14 cellular contexts compared by ENCODE assay signal in genomic region chr12:66900616-66901015, GRCh38.
DNase-seq lines count a peak whose midpoint lies in the region; ATAC-seq, FAIRE-seq and TF ChIP-seq lines count a peak whose summit lies in the region.
"Had no signal": no experiment of that assay in that cellular context is flagged by ENCODE, and none has a peak within 500 bp of the region (broad histone marks: within the 10 kb centered on the region; RNA-seq: fewer than 3 reads in every experiment).

No MANE protein-coding gene starts in this region.

- H3K9me3 Mint-ChIP-seq in immature natural killer cell, result no peaks in the 10 kb centered on the region
- H3K9me3 Mint-ChIP-seq in stimulated activated effector memory CD8-positive, alpha-beta T cell treated with anti-CD3 and anti-CD28 coated beads, Interleukin-12 subunit alpha, Interleukin-12 subunit beta, amount 100 ng/mL, for 72 hours, result no peaks in the 10 kb centered on the region

- FAIRE-seq in GM12892 (lab: Jason Lieb, UNC), result no peak

- no peak for ATAC-seq in stimulated activated effector memory CD8-positive, alpha-beta T cell treated with anti-CD3 and anti-CD28 coated beads, Interleukin-12 subunit alpha, Interleukin-12 subunit beta, amount 100 ng/mL, for 72 hours
- ATAC-seq: gastrocnemius medialis, Right ventricle myocardium inferior had no signal

- H3K4me1 Mint-ChIP-seq in immature natural killer cell, result peaks cover 21 to 28% of the 10 kb centered on the region in 2 donors
- peaks cover 12% of the 10 kb centered on the region for H3K4me1 Mint-ChIP-seq in stimulated activated effector memory CD8-positive, alpha-beta T cell treated with anti-CD3 and anti-CD28 coated beads, Interleukin-12 subunit alpha, Interleukin-12 subunit beta, amount 100 ng/mL, for 72 hours

- no peak for TF ChIP-seq POLR2A in GM12892 (IDR thresholded peaks at IDR 0.05; ENCODE audit: low read depth, low read length)

- peak overlapping the region in 4 of 5 donors; percentile 46 to 72 (median 61) for H3K4me3 Mint-ChIP-seq in immature natural killer cell
- no peak overlapping the region for H3K4me3 Mint-ChIP-seq in stimulated activated effector memory CD8-positive, alpha-beta T cell treated with anti-CD3 and anti-CD28 coated beads, Interleukin-12 subunit alpha, Interleukin-12 subunit beta, amount 100 ng/mL, for 72 hours

- DNase-seq in DMS153 treated with DMSO at 0.1 percent for 48 hours (lab: John Stamatoyannopoulos, UW; ENCODE audit: unreplicated experiment), result peak; percentile 34
- DNase-seq in DMS153 (lab: John Stamatoyannopoulos, UW), result no peak
- peak; percentile 6 for DNase-seq in NAMALWA (ENCODE audit: low spot score)
- peak; percentile 81 for DNase-seq in NCI-H69 (lab: John Stamatoyannopoulos, UW)
- DNase-seq in immature natural killer cell, result no peak
- DNase-seq in stimulated activated CD4-positive, alpha-beta T cell treated with anti-CD3 and anti-CD28 coated beads, Interleukin-1b, Interleukin-23, amount 100 ng/mL, for 48 hours, result no peak
- no peak for DNase-seq in GM12892 (ENCODE audit: insufficient read length)
- DNase-seq in stimulated activated effector memory CD8-positive, alpha-beta T cell treated with anti-CD3 and anti-CD28 coated beads, Interleukin-12 subunit alpha, Interleukin-12 subunit beta, amount 100 ng/mL, for 72 hours (ENCODE audit: low spot score in 2 of 2), result no peak
- DNase-seq: 8988T; activated naive CD4-positive, alpha-beta T cell; gastrocnemius medialis; mesendoderm; substantia nigra had no signal

- H3K36me3 Mint-ChIP-seq in immature natural killer cell, result no peaks in the 10 kb centered on the region
- no peaks in the 10 kb centered on the region for H3K36me3 Mint-ChIP-seq in stimulated activated effector memory CD8-positive, alpha-beta T cell treated with anti-CD3 and anti-CD28 coated beads, Interleukin-12 subunit alpha, Interleukin-12 subunit beta, amount 100 ng/mL, for 72 hours

- peak overlapping the region in 3 of 6 donors; percentile 62 to 86 (median 82) for H3K27ac Mint-ChIP-seq in immature natural killer cell
- no peak overlapping the region for H3K27ac Mint-ChIP-seq in stimulated activated effector memory CD8-positive, alpha-beta T cell treated with anti-CD3 and anti-CD28 coated beads, Interleukin-12 subunit alpha, Interleukin-12 subunit beta, amount 100 ng/mL, for 72 hours

- H3K27me3 Mint-ChIP-seq in immature natural killer cell (ENCODE audit: low read depth in 3 of 3), result no peaks in the 10 kb centered on the region

Comparison
In these comparisons a context has a peak if more than half of its experiments do, and no peak if none do; other contexts are left out.
1. DNase-seq: peak in DMS153 treated with DMSO at 0.1 percent for 48 hours (single experiment), NAMALWA (single experiment) and NCI-H69 (single experiment); none in DMS153 (single experiment), immature natural killer cell (0 of 3), stimulated activated CD4-positive, alpha-beta T cell treated with anti-CD3 and anti-CD28 coated beads, Interleukin-1b, Interleukin-23, amount 100 ng/mL, for 48 hours (single experiment), GM12892 (single experiment) and stimulated activated effector memory CD8-positive, alpha-beta T cell treated with anti-CD3 and anti-CD28 coated beads, Interleukin-12 subunit alpha, Interleukin-12 subunit beta, amount 100 ng/mL, for 72 hours (0 of 2).